ENCODE assay signal across 31 cellular contexts in the genomic region with DNA sequence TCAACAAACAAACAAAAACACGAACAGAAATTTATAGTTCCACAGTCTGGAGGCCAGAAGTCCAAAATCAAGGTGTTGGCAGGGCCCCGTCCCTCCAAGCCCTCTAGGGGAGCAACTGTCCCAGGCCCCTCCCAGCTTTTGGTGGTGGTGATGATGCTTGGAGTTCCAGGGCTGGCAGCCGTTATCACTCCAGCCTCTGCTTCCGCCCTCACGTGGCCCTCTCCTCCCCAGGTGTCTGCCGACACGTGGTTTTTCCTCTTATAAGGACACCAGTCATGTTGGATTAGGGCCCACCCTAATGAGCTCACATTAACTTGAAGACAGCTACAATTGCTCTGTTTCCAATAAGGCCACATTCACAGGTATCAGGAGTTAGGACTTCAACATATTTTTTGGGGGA.
"Had no signal": no experiment of that assay in that cellular context is flagged by ENCODE, and none has a peak within 500 bp of the region (broad histone marks: within the 10 kb centered on the region; RNA-seq: fewer than 3 reads in every experiment).

No MANE protein-coding gene starts in this region.

- H3K4me1 ChIP-seq: gastrocnemius medialis, parathyroid adenoma, psoas muscle had no signal

- ATAC-seq: activated T-cell treated with anti-CD3 and anti-CD28 coated beads, Interleukin-2, amount 50 U/mL, for 4 hours; activated T-helper 17 cell treated with anti-CD3 and anti-CD28 coated beads, Interleukin-2, amount 50 U/mL, for 72 hours; effector memory CD8-positive, alpha-beta T cell; gastrocnemius medialis; left colon; psoas muscle; stimulated activated memory B cell treated with anti-CD40 and anti-IgM and Interleukin-4, amounts not matched to agents 10 μg/mL and 1 μg/mL and 100 μg/mL, for 72 hours; stimulated activated naive CD8-positive, alpha-beta T cell treated with anti-CD3 and anti-CD28 coated beads, Interleukin-15, amount 100 ng/mL, for 72 hours had no signal

- H3K9ac ChIP-seq: parathyroid adenoma had no signal

- H3K4me2 ChIP-seq: smooth muscle cell had no signal

- H3K4me3 ChIP-seq: gastrocnemius medialis, psoas muscle, smooth muscle cell, vagina had no signal

- H3K27ac ChIP-seq: gastrocnemius medialis, parathyroid adenoma, psoas muscle, vagina, VCaP had no signal

- H3K9me3 ChIP-seq: gastrocnemius medialis, psoas muscle, vagina had no signal

- FAIRE-seq: keratinocyte, TTC549 had no signal

- H2AFZ ChIP-seq: parathyroid adenoma had no signal

- H3K36me3 ChIP-seq: gastrocnemius medialis, vagina had no signal

- H3K79me2 ChIP-seq: parathyroid adenoma had no signal

- DNase-seq: activated CD4-positive, alpha-beta memory T cell treated with anti-CD3 and anti-CD28 coated beads, Interleukin-2, amount 10 ng/mL, durations not matched to agents 7 days and 5 days; activated CD4-positive, alpha-beta T cell treated with anti-CD3 and anti-CD28 coated beads, Interleukin-2, amount 10 ng/mL, durations not matched to agents 7 days and 5 days; activated CD4-positive, CD25-positive, alpha-beta regulatory T cell treated with anti-CD3 and anti-CD28 coated beads, Interleukin-2, amount 50 U/mL, for 72 hours; activated gamma-delta T cell treated with Interleukin-2 at 50 U/mL for 16 hours; activated naive CD4-positive, alpha-beta T cell treated with anti-CD3 and anti-CD28 coated beads, Interleukin-2, amount 50 U/mL, for 16 hours; activated T-cell treated with anti-CD3 and anti-CD28 coated beads, Interleukin-2, amount 50 U/mL, for 4 hours; amniotic stem cell; caudate nucleus; cortex of kidney; effector memory CD8-positive, alpha-beta T cell; erythroblast; gastrocnemius medialis; glutamatergic neuron; left colon; mammary epithelial cell; naive B cell; occipital lobe; psoas muscle; stimulated activated CD4-positive, alpha-beta T cell treated with anti-CD3 and anti-CD28 coated beads, Interleukin-1b, Interleukin-23, amount 100 ng/mL, for 48 hours; stimulated activated CD4-positive, alpha-beta T cell treated with anti-CD3 and anti-CD28 coated beads, Interleukin-4, amount 100 ng/mL, for 4 hours; stimulated activated CD8-positive, alpha-beta memory T cell treated with anti-CD3 and anti-CD28 coated beads, Interleukin-4, amount 100 ng/mL, for 48 hours; stimulated activated naive CD8-positive, alpha-beta T cell treated with anti-CD3 and anti-CD28 coated beads, Interleukin-15, amount 100 ng/mL, for 72 hours; T-helper 9 cell had no signal
